ENCODE assay signal across 23 cellular contexts in genomic region chr12:92370828-92371227, GRCh38.
DNase-seq lines count a peak whose midpoint lies in the region; ATAC-seq, FAIRE-seq and TF ChIP-seq lines count a peak whose summit lies in the region.
"Had no signal": no experiment of that assay in that cellular context is flagged by ENCODE, and none has a peak within 500 bp of the region (broad histone marks: within the 10 kb centered on the region; RNA-seq: fewer than 3 reads in every experiment).

No MANE protein-coding gene starts in this region.

- no peak overlapping the region for H3K4me3 Mint-ChIP-seq in stimulated activated effector memory CD8-positive, alpha-beta T cell treated with anti-CD3 and anti-CD28 coated beads, Interleukin-12 subunit alpha, Interleukin-12 subunit beta, amount 100 ng/mL, for 72 hours
- H3K4me3 Mint-ChIP-seq: activated CD4-positive, alpha-beta T cell treated with anti-CD3 and anti-CD28 coated beads for 36 hours; activated naive CD4-positive, alpha-beta T cell treated with anti-CD3 and anti-CD28 coated beads for 36 hours had no signal

- no peak overlapping the region for H2AFZ ChIP-seq in K562 (ENCODE audit: low read depth, low read length)

- H3K4me3 ChIP-seq in K562: no peak overlapping the region
- no peak overlapping the region for H3K4me3 ChIP-seq in ovary
- H3K4me3 ChIP-seq: cardiac muscle cell, thoracic aorta had no signal

- H3K9me1 ChIP-seq in K562 (ENCODE audit: control insufficient read depth, insufficient read depth, low read length): no peaks in the 10 kb centered on the region

- TF ChIP-seq CTCF in K562 (IDR thresholded peaks at IDR 0.05 in 2 of 3, conservative IDR thresholded peaks at IDR 0.05 in 1 of 3; ENCODE audit: insufficient read depth in 2 of 3, low read depth in 1 of 3, low read length in 3 of 3) (no peak), ovary (IDR thresholded peaks at IDR 0.05) (no peak)

- H3K27me3 ChIP-seq in K562 (ENCODE audit: control insufficient read depth in 2 of 2, insufficient read depth in 2 of 2, low read length in 2 of 2) (no peaks in the 10 kb centered on the region; a peak in 1 of 5 replicates), ovary (no peaks in the 10 kb centered on the region)
- H3K27me3 ChIP-seq: cardiac muscle cell, neutrophil had no signal

- no TSS peak for BruUV-seq in K562 (replicated peaks; lab: Mats Ljungman, UMichigan)

- no peaks in the 10 kb centered on the region for H3K79me2 ChIP-seq in K562 (ENCODE audit: control insufficient read depth, insufficient read depth, low read length)

- no peaks in the 10 kb centered on the region for H3K4me1 ChIP-seq in K562 (replicated peaks in 1 of 2; ENCODE audit: control insufficient read depth in 2 of 2, insufficient read depth in 2 of 2, low read length in 2 of 2)
- H3K4me1 ChIP-seq in ovary (ENCODE audit: insufficient read depth): no peaks in the 10 kb centered on the region

- no peaks in the 10 kb centered on the region for H3K4me1 Mint-ChIP-seq in stimulated activated effector memory CD8-positive, alpha-beta T cell treated with anti-CD3 and anti-CD28 coated beads, Interleukin-12 subunit alpha, Interleukin-12 subunit beta, amount 100 ng/mL, for 72 hours

- no peak overlapping the region for H3K27ac ChIP-seq in K562 (ENCODE audit: extremely low read depth, low read depth, low read length)
- no peak overlapping the region for H3K27ac ChIP-seq in ovary
- H3K27ac ChIP-seq: cardiac muscle cell, neutrophil, thoracic aorta had no signal

- H3K36me3 ChIP-seq in K562 (ENCODE audit: control insufficient read depth, insufficient read depth, low read length) (no peaks in the 10 kb centered on the region), ovary (no peaks in the 10 kb centered on the region)
- H3K36me3 ChIP-seq: cardiac muscle cell, neutrophil, thoracic aorta had no signal

- in situ Hi-C loops in K562 (cut with MboI): no loop called here

- no peaks in the 10 kb centered on the region for H4K20me1 ChIP-seq in K562 (replicated peaks; ENCODE audit: control insufficient read depth, insufficient read depth, low read length)

- CTCF ChIA-PET in K562 (lab: Yijun Ruan, JAX; ENCODE audit: low intra/inter-chr PET ratio): no interaction called here

- peak; percentile 56 for FAIRE-seq in GM12892 (lab: Jason Lieb, UNC)
- FAIRE-seq in K562 (lab: Jason Lieb, UNC): no peak
- FAIRE-seq: H1, TTC549 had no signal

- no peak overlapping the region for H3K27ac Mint-ChIP-seq in stimulated activated effector memory CD8-positive, alpha-beta T cell treated with anti-CD3 and anti-CD28 coated beads, Interleukin-12 subunit alpha, Interleukin-12 subunit beta, amount 100 ng/mL, for 72 hours
- H3K27ac Mint-ChIP-seq: activated CD4-positive, alpha-beta T cell treated with anti-CD3 and anti-CD28 coated beads for 36 hours; activated naive CD4-positive, alpha-beta T cell treated with anti-CD3 and anti-CD28 coated beads for 36 hours had no signal

- ATAC-seq in GM19395 (IDR thresholded peaks at IDR 0.05; ENCODE audit: unreplicated experiment): peak; percentile 63
- peak; percentile 64 for ATAC-seq in HG02938 (IDR thresholded peaks at IDR 0.05; ENCODE audit: unreplicated experiment)
- ATAC-seq in K562: no peak
- no peak for ATAC-seq in HG03135 (IDR thresholded peaks at IDR 0.05; ENCODE audit: unreplicated experiment)
- ATAC-seq in stimulated activated effector memory CD8-positive, alpha-beta T cell treated with anti-CD3 and anti-CD28 coated beads, Interleukin-12 subunit alpha, Interleukin-12 subunit beta, amount 100 ng/mL, for 72 hours: no peak
- ATAC-seq: activated CD4-positive, alpha-beta T cell treated with anti-CD3 and anti-CD28 coated beads for 36 hours had no signal

- TF ChIP-seq POLR2A in GM12892 (IDR thresholded peaks at IDR 0.05; ENCODE audit: low read depth, low read length): no peak
- no peak for TF ChIP-seq POLR2A in K562 (conservative IDR thresholded peaks at IDR 0.05)
- TF ChIP-seq POLR2A in ovary (IDR thresholded peaks at IDR 0.05): no peak

- no peak overlapping the region for H3K9ac ChIP-seq in K562 (ENCODE audit: insufficient read depth in 1 of 2, low read depth in 2 of 2, low read length in 2 of 2)

- no peaks in the 10 kb centered on the region for H3K9me3 ChIP-seq in K562 (replicated peaks; ENCODE audit: control insufficient read depth, insufficient read depth, low read depth, low read length)
- H3K9me3 ChIP-seq in ovary: no peaks in the 10 kb centered on the region
- H3K9me3 ChIP-seq: neutrophil, thoracic aorta had no signal

- H3K4me2 ChIP-seq in K562 (ENCODE audit: insufficient read depth, low read length): no peak overlapping the region

- no peaks in the 10 kb centered on the region for H3K36me3 Mint-ChIP-seq in stimulated activated effector memory CD8-positive, alpha-beta T cell treated with anti-CD3 and anti-CD28 coated beads, Interleukin-12 subunit alpha, Interleukin-12 subunit beta, amount 100 ng/mL, for 72 hours

- no peak for TF ChIP-seq RAD21 in K562 (CRISPR knock-in tag; conservative IDR thresholded peaks at IDR 0.05 in 1 of 2, IDR thresholded peaks at IDR 0.05 in 1 of 2)

- no peak for DNase-seq in GM12892 (ENCODE audit: insufficient read length)
- DNase-seq in K562 (ENCODE audit: extremely low read depth in 1 of 4, low spot score in 3 of 4): no peak
- DNase-seq in ovary: no peak
- no peak for DNase-seq in stimulated activated effector memory CD8-positive, alpha-beta T cell treated with anti-CD3 and anti-CD28 coated beads, Interleukin-12 subunit alpha, Interleukin-12 subunit beta, amount 100 ng/mL, for 72 hours (ENCODE audit: low spot score in 2 of 2)
- DNase-seq in T-helper 9 cell: no peak
- DNase-seq: activated CD4-positive, alpha-beta T cell treated with anti-CD3 and anti-CD28 coated beads for 36 hours; activated naive CD4-positive, alpha-beta T cell treated with anti-CD3 and anti-CD28 coated beads for 36 hours; activated T-cell treated with anti-CD3 and anti-CD28 coated beads, Interleukin-2, amount 50 U/mL, for 48 hours; DMS 273 treated with DMSO at 0.1 percent for 48 hours; kidney glomerular epithelial cell; MM.1S; NCI-H1436 treated with DMSO at 0.1 percent for 48 hours; NCI-H2171 treated with DMSO at 0.1 percent for 48 hours; NCI-H526; Right ventricle myocardium superior had no signal

- H3K9me3 Mint-ChIP-seq in stimulated activated effector memory CD8-positive, alpha-beta T cell treated with anti-CD3 and anti-CD28 coated beads, Interleukin-12 subunit alpha, Interleukin-12 subunit beta, amount 100 ng/mL, for 72 hours: peaks cover 2% of the 10 kb centered on the region

- TF ChIP-seq EP300 in K562 (IDR thresholded peaks at IDR 0.05; ENCODE audit: low read length): no peak
- no peak for TF ChIP-seq EP300 in ovary (IDR thresholded peaks at IDR 0.05)

- intact Hi-C loops in K562 (cut with micrococcal nuclease) (no loop called here), ovary (cut with DNase I) (no loop called here)

- POLR2A ChIA-PET in K562 (lab: Yijun Ruan, JAX): no interaction called here

TF ChIP-seq in K562, 482 proteins besides CTCF, POLR2A, EP300 and RAD21 (continues in another document):
- TF ChIP-seq JUND (IDR thresholded peaks at IDR 0.05; ENCODE audit: borderline replicate concordance, low read depth, low read length): no peak
- TF ChIP-seq JUND (tag; IDR thresholded peaks at IDR 0.05; ENCODE audit: borderline replicate concordance, low read depth, low read length): peak; percentile 6; the same call in 1 of the 3 replicates

Comparison
In these comparisons a context has a peak if more than half of its experiments do, and no peak if none do; other contexts are left out.
1. ATAC-seq: peak in GM19395 (single experiment) and HG02938 (single experiment); none in K562 (single experiment), HG03135 (single experiment) and stimulated activated effector memory CD8-positive, alpha-beta T cell treated with anti-CD3 and anti-CD28 coated beads, Interleukin-12 subunit alpha, Interleukin-12 subunit beta, amount 100 ng/mL, for 72 hours (single experiment).